ENCODE assay signal across 8 cellular contexts in genomic region chr14:74612346-74613021, GRCh38. TPM values are rescaled to one million over a fixed set of nuclear protein-coding genes. Genes with fewer than 3 reads are reported as not detected.
DNase-seq lines count a peak whose midpoint lies in the region; ATAC-seq and TF ChIP-seq lines count a peak whose summit lies in the region.

No MANE protein-coding gene starts in this region.

- no peaks in the 10 kb centered on the region for H3K36me3 Mint-ChIP-seq in Caco-2 (ENCODE audit: insufficient read depth, unreplicated experiment)
- H3K36me3 Mint-ChIP-seq in progenitor cell of endocrine pancreas (ENCODE audit: insufficient read depth), result no peaks in the 10 kb centered on the region

- H3K27ac ChIP-seq in MM.1S (ENCODE audit: low read length), result no peak overlapping the region
- H3K27ac ChIP-seq in upper lobe of right lung, result peak overlapping the region; percentile 58

- H3K27me3 ChIP-seq in Caco-2 (replicated peaks; ENCODE audit: control insufficient read depth, insufficient read depth, low read length) (no peaks in the 10 kb centered on the region), MM.1S (replicated peaks; ENCODE audit: insufficient read depth, low read length) (0 out of 2 replicates have a peak, but pooled peaks cover 5% of the 10 kb centered on the region), adipocyte (replicated peaks; ENCODE audit: control insufficient read depth, insufficient read depth, low read length) (no peaks in the 10 kb centered on the region), upper lobe of right lung (peaks cover 15% of the 10 kb centered on the region)

- DNase-seq in Caco-2 (peak; percentile 70 to 94), MM.1S (peak; percentile 58), T-helper 1 cell (peak; percentile 73 to 88 (median 77)), adipocyte (ENCODE audit: low read depth) (peak; percentile 94), left ventricle myocardium superior (peak; percentile 94), progenitor cell of endocrine pancreas (ENCODE audit: low spot score, unreplicated experiment) (peak; percentile 79), upper lobe of right lung (peak; percentile 90)

- H3K27ac Mint-ChIP-seq in Caco-2 (ENCODE audit: unreplicated experiment) (no peak overlapping the region), progenitor cell of endocrine pancreas (no peak overlapping the region)

- H3K9me3 Mint-ChIP-seq in Caco-2 (ENCODE audit: unreplicated experiment), result no peaks in the 10 kb centered on the region
- H3K9me3 Mint-ChIP-seq in progenitor cell of endocrine pancreas (ENCODE audit: low read depth), result no peaks in the 10 kb centered on the region

- intact Hi-C loops in Caco-2 (cut with micrococcal nuclease; ENCODE audit: unreplicated experiment) (loop anchor here (2.0 kb wide), 1 partner anchor 100 kb away; the partner anchor contains the start of genes AREL1 and FCF1), left ventricle myocardium superior (cut with micrococcal nuclease) (no loop called here), upper lobe of right lung (cut with DNase I) (no loop called here)

- ATAC-seq in GM21528 (IDR thresholded peaks at IDR 0.05; ENCODE audit: low FRiP score, unreplicated experiment) (peak; percentile 56), left ventricle myocardium superior (peak; percentile 85), upper lobe of right lung (peak; percentile 93)

- CTCF ChIA-PET in Caco-2 (lab: Charles Lee), result interaction anchor here (0.5 to 1.7 kb wide), 11 partner anchors 8 to 880 kb away, joined by 3 to 8 read pairs (median 4); no protein-coding TSS in a partner anchor

- POLR2A ChIA-PET in Caco-2 (lab: Charles Lee), result interaction anchor here (0.7 kb wide), 1 partner anchor 373 kb away, joined by 8 read pairs; no protein-coding TSS in a partner anchor

- H3K36me3 ChIP-seq in Caco-2 (ENCODE audit: control insufficient read depth, insufficient read depth, low read length) (no peaks in the 10 kb centered on the region), MM.1S (replicated peaks; ENCODE audit: insufficient read depth, low read length) (no peaks in the 10 kb centered on the region), adipocyte (ENCODE audit: control insufficient read depth, insufficient read depth, low read length, severe bottlenecking) (no peaks in the 10 kb centered on the region), upper lobe of right lung (no peaks in the 10 kb centered on the region)

- no peaks in the 10 kb centered on the region for H3K9me2 ChIP-seq in MM.1S (replicated peaks; ENCODE audit: insufficient read depth, low read length)

- H2AFZ ChIP-seq in MM.1S (ENCODE audit: low read length), result peak overlapping the region; percentile 45; the same call in 1 of the 2 replicates

- H4K20me1 ChIP-seq in MM.1S (ENCODE audit: insufficient read depth, low read length), result no peaks in the 10 kb centered on the region

- no TSS peak for BruUV-seq in Caco-2 (replicated peaks; lab: Mats Ljungman, UMichigan)

- H3K4me1 Mint-ChIP-seq in Caco-2 (ENCODE audit: low read depth, unreplicated experiment) (peaks cover 10% of the 10 kb centered on the region), progenitor cell of endocrine pancreas (ENCODE audit: low read depth) (peaks cover 16% of the 10 kb centered on the region)

- H3K9ac ChIP-seq in MM.1S (ENCODE audit: low read length), result no peak overlapping the region
- peak overlapping the region; percentile 85 for H3K9ac ChIP-seq in adipocyte (ENCODE audit: low read length)

- H3K9me3 ChIP-seq in Caco-2, result no peaks in the 10 kb centered on the region
- H3K9me3 ChIP-seq in MM.1S (replicated peaks; ENCODE audit: insufficient read depth, low read length), result no peaks in the 10 kb centered on the region
- no peaks in the 10 kb centered on the region for H3K9me3 ChIP-seq in adipocyte (ENCODE audit: control insufficient read depth, low read length)
- no peaks in the 10 kb centered on the region for H3K9me3 ChIP-seq in upper lobe of right lung

- no peaks in the 10 kb centered on the region for H3K79me2 ChIP-seq in MM.1S (ENCODE audit: low read length)

- peak overlapping the region; percentile 81 for H3K4me2 ChIP-seq in MM.1S (ENCODE audit: low read depth, low read length)

- H3K4me1 ChIP-seq in Caco-2 (no peaks in the 10 kb centered on the region), MM.1S (ENCODE audit: low read length) (no peaks in the 10 kb centered on the region), adipocyte (ENCODE audit: control insufficient read depth, insufficient read depth, low read length) (peaks cover 44% of the 10 kb centered on the region), upper lobe of right lung (peaks cover 14% of the 10 kb centered on the region)

- peak overlapping the region; percentile 74 for H3K4me3 Mint-ChIP-seq in Caco-2 (ENCODE audit: unreplicated experiment)
- H3K4me3 Mint-ChIP-seq in progenitor cell of endocrine pancreas (ENCODE audit: low read depth), result peak overlapping the region; percentile 67

- H3K4me3 ChIP-seq in Caco-2 (ENCODE audit: low read depth, low read length) (peak overlapping the region; percentile 84), MM.1S (ENCODE audit: low read length) (peak overlapping the region; percentile 57), adipocyte (ENCODE audit: low read length) (peak overlapping the region; percentile 83), upper lobe of right lung (peak overlapping the region; percentile 67)

- peak; percentile 53 to 66 for TF ChIP-seq CTCF in Caco-2 (IDR thresholded peaks at IDR 0.05; ENCODE audit: insufficient read depth in 1 of 2, low read depth in 1 of 2, low read length in 1 of 2, severe bottlenecking in 1 of 2, unreplicated experiment in 1 of 2)
- TF ChIP-seq CTCF in MM.1S (IDR thresholded peaks at IDR 0.05; ENCODE audit: low read length), result peak; percentile 21
- peak; percentile 69 for TF ChIP-seq CTCF in progenitor cell of endocrine pancreas (IDR thresholded peaks at IDR 0.05; ENCODE audit: unreplicated experiment)
- TF ChIP-seq CTCF in upper lobe of right lung (IDR thresholded peaks at IDR 0.05), result peak; percentile 56

- peaks cover 8% of the 10 kb centered on the region for H3K27me3 Mint-ChIP-seq in Caco-2 (ENCODE audit: insufficient read depth, unreplicated experiment)
- H3K27me3 Mint-ChIP-seq in progenitor cell of endocrine pancreas, result peaks cover 59% of the 10 kb centered on the region

- H3F3A ChIP-seq in MM.1S (ENCODE audit: insufficient read depth, low read length), result no peaks in the 10 kb centered on the region

RNA-seq across cellular contexts. Expression of gene LTBP2, which starts 0.4 kb away (rescaled TPM):
- total RNA-seq in Caco-2 (2022), result 0.86 and 1.0 TPM in 2 replicates
- 16.0 TPM for total RNA-seq in left ventricle myocardium superior
- total RNA-seq in progenitor cell of endocrine pancreas, result 0.47 and 0.79 TPM in 2 replicates
- total RNA-seq in upper lobe of right lung, result 117 TPM
